In the genomic region with DNA sequence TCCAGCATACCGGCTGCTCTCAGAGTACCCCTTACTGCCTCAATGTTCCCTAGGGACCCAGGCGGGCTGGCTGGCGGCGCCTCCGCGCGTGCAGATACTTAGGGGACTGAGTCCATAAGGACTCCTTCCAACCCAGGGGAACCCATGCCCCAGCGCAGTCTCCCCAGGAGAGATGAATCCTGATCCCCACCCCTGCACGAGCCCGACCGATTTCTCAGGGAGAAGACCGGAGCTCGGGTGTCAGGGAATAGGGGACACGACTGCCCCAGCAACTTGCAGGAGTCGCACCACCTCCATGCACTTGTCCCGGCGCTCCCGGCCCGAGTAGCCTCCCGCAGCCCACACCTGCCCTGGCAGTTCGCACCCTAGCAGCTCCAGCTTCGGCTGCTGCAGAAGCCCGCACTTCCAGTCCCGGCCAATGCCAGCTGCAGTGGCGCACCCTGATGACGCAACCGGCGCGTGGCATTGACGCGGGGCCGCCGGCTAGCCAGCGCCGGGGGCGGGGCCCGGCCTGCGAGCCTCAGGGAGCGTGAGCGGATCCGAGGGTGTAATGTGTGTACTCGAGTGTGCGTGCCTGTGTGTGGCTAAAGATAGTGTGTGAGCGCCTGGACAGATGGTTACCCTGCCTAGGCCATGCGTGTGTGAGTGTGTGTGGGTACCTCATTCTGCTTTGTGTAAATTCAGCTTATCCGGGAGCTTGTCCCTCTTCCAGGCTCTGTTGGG, we compare ENCODE assay signal across 8 cellular contexts. TPM values are rescaled to one million over a fixed set of nuclear protein-coding genes. Genes with fewer than 3 reads are reported as not detected.
DNase-seq lines count a peak whose midpoint lies in the region; ATAC-seq and TF ChIP-seq lines count a peak whose summit lies in the region.

A gene with protein sequence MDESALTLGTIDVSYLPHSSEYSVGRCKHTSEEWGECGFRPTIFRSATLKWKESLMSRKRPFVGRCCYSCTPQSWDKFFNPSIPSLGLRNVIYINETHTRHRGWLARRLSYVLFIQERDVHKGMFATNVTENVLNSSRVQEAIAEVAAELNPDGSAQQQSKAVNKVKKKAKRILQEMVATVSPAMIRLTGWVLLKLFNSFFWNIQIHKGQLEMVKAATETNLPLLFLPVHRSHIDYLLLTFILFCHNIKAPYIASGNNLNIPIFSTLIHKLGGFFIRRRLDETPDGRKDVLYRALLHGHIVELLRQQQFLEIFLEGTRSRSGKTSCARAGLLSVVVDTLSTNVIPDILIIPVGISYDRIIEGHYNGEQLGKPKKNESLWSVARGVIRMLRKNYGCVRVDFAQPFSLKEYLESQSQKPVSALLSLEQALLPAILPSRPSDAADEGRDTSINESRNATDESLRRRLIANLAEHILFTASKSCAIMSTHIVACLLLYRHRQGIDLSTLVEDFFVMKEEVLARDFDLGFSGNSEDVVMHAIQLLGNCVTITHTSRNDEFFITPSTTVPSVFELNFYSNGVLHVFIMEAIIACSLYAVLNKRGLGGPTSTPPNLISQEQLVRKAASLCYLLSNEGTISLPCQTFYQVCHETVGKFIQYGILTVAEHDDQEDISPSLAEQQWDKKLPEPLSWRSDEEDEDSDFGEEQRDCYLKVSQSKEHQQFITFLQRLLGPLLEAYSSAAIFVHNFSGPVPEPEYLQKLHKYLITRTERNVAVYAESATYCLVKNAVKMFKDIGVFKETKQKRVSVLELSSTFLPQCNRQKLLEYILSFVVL (minus strand): TSS at position 437 of the 723 bp plus-strand sequence. CDS start 1,981 bp downstream, outside the sequence.

- TF ChIP-seq CTCF in AG09319 (IDR thresholded peaks at IDR 0.05; ENCODE audit: low read depth, low read length), result no peak

- ATAC-seq in HG03175 (IDR thresholded peaks at IDR 0.05; ENCODE audit: unreplicated experiment) (peak; percentile 91), left colon (peak; percentile 96)

- peak; percentile 76 for DNase-seq in AG09319 (ENCODE audit: extremely low read depth, low read depth)
- peak; percentile 84 for DNase-seq in NCI-H460 (ENCODE audit: extremely low read depth, low read depth)
- DNase-seq in activated CD4-positive, alpha-beta T cell treated with anti-CD3 and anti-CD28 coated beads for 4 hours, result peak; percentile 94 to 98
- DNase-seq in left colon, result peak; percentile 90 to 98
- DNase-seq in stimulated activated CD4-positive, alpha-beta T cell treated with anti-CD3 and anti-CD28 coated beads, Interleukin-1b, Interleukin-23, amount 100 ng/mL, for 4 hours (ENCODE audit: low read depth in 2 of 2), result peak; percentile 99 to 100

- in situ Hi-C loops in GM18951 (cut with MboI; ENCODE audit: low sequenced_read_pairs, unreplicated experiment), result no loop called here

- peak within 1 kb of the TSS; percentile 79 for H3K27ac ChIP-seq in cingulate gyrus (ENCODE audit: low read depth, low read length)

- peak; percentile 92 for TF ChIP-seq POLR2A in GM18951 (IDR thresholded peaks at IDR 0.05; ENCODE audit: extremely low read depth, insufficient read depth, insufficient read length)

- intact Hi-C loops in left colon (cut with DNase I, micrococcal nuclease), result loop anchor here in 1 of 2 donors (10.0 kb wide), 1 partner anchor 131 kb away; no protein-coding TSS in a partner anchor

RNA-seq across cellular contexts. Expression of the gene that starts here (rescaled TPM):
- total RNA-seq in NCI-H460 (2014; rRNA removed; shearing (Covaris generic)), result 13.5 and 15.8 TPM in 2 replicates
- polyA plus RNA-seq in NCI-H460 (2014; cell fraction: nucleus; rRNA removed), result 10.2 and 16.6 TPM in 2 replicates
- 10 to 100 TPM in 1 of 2 donors, 1 to 10 TPM in 1; 8.6 to 10.9 TPM for total RNA-seq in left colon

Comparison
In these comparisons a context has a peak if more than half of its experiments do, and no peak if none do; other contexts are left out.
1. Peak in every context shown above with its lines: DNase-seq, ATAC-seq and H3K27ac ChIP-seq.